Comparison of ENCODE assay signal across 1 cellular context in genomic region chr19:12495002-12495802, GRCh38.
TF ChIP-seq lines count a peak whose summit lies in the region.

No MANE protein-coding gene starts in this region.

TF ChIP-seq in HepG2, 621 proteins besides CTCF, POLR2A, EP300 and RAD21 (continued from another document and continues in another):
- peak; percentile 59; the same call in 1 of the 2 replicates for TF ChIP-seq ZBTB26 (CRISPR knock-in tag; IDR thresholded peaks at IDR 0.05; ENCODE audit: borderline replicate concordance)
- no peak for TF ChIP-seq ZNF17 (CRISPR knock-in tag; IDR thresholded peaks at IDR 0.05)
- TF ChIP-seq ZNF383 (CRISPR knock-in tag; IDR thresholded peaks at IDR 0.05; ENCODE audit: borderline replicate concordance): peak; percentile 60; the same call in 1 of the 2 replicates
- TF ChIP-seq ARID2 (CRISPR knock-in tag; IDR thresholded peaks at IDR 0.05; ENCODE audit: borderline replicate concordance): peak; percentile 84
- TF ChIP-seq ZNF496 (CRISPR knock-in tag; IDR thresholded peaks at IDR 0.05; ENCODE audit: insufficient replicate concordance): no peak
- no peak for TF ChIP-seq MLXIP (CRISPR knock-in tag; IDR thresholded peaks at IDR 0.05; ENCODE audit: borderline replicate concordance)
- peak; percentile 92 for TF ChIP-seq ZSCAN21 (CRISPR knock-in tag; IDR thresholded peaks at IDR 0.05; ENCODE audit: borderline replicate concordance)
- no peak for TF ChIP-seq SOX13 (IDR thresholded peaks at IDR 0.05)
- 0 out of 4 replicates have a peak, but pooled peaks of 1 of the 2 experiments have one; percentile 49 for TF ChIP-seq SOX13 (CRISPR knock-in tag; conservative IDR thresholded peaks at IDR 0.05 in 1 of 2, IDR thresholded peaks at IDR 0.05 in 1 of 2)
- TF ChIP-seq ZNF773 (CRISPR knock-in tag; IDR thresholded peaks at IDR 0.05; ENCODE audit: borderline replicate concordance): no peak
- TF ChIP-seq SMARCC2 (IDR thresholded peaks at IDR 0.05): no peak
- TF ChIP-seq, protein P1, sequence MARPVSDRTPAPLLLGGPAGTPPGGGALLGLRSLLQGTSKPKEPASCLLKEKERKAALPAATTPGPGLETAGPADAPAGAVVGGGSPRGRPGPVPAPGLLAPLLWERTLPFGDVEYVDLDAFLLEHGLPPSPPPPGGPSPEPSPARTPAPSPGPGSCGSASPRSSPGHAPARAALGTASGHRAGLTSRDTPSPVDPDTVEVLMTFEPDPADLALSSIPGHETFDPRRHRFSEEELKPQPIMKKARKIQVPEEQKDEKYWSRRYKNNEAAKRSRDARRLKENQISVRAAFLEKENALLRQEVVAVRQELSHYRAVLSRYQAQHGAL (CRISPR knock-in tag; IDR thresholded peaks at IDR 0.05; ENCODE audit: not compliant biosample characterization): no peak
- no peak for TF ChIP-seq STAT5B (CRISPR knock-in tag; IDR thresholded peaks at IDR 0.05)
- TF ChIP-seq, protein P2, sequence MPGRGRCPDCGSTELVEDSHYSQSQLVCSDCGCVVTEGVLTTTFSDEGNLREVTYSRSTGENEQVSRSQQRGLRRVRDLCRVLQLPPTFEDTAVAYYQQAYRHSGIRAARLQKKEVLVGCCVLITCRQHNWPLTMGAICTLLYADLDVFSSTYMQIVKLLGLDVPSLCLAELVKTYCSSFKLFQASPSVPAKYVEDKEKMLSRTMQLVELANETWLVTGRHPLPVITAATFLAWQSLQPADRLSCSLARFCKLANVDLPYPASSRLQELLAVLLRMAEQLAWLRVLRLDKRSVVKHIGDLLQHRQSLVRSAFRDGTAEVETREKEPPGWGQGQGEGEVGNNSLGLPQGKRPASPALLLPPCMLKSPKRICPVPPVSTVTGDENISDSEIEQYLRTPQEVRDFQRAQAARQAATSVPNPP (CRISPR knock-in tag; IDR thresholded peaks at IDR 0.05): no peak
- TF ChIP-seq ZFX (CRISPR knock-in tag; IDR thresholded peaks at IDR 0.05; ENCODE audit: low read depth): peak; percentile 93
- peak; percentile 59 for TF ChIP-seq STAG1 (CRISPR knock-in tag; IDR thresholded peaks at IDR 0.05)
- TF ChIP-seq ZNF3 (CRISPR knock-in tag; IDR thresholded peaks at IDR 0.05): no peak
- peak; percentile 78 for TF ChIP-seq ZBTB7B (CRISPR knock-in tag; IDR thresholded peaks at IDR 0.05)
- TF ChIP-seq ZNF674 (CRISPR knock-in tag; IDR thresholded peaks at IDR 0.05; ENCODE audit: low read depth): no peak
- peak; percentile 73 for TF ChIP-seq ZNF607 (CRISPR knock-in tag; IDR thresholded peaks at IDR 0.05; ENCODE audit: borderline replicate concordance)
- TF ChIP-seq SRF (IDR thresholded peaks at IDR 0.05; ENCODE audit: low read depth, low read length): 0 out of 2 replicates have a peak, but pooled peaks have one; percentile 3
- no peak for TF ChIP-seq CHCHD3 (CRISPR knock-in tag; IDR thresholded peaks at IDR 0.05)
- TF ChIP-seq, protein P3, sequence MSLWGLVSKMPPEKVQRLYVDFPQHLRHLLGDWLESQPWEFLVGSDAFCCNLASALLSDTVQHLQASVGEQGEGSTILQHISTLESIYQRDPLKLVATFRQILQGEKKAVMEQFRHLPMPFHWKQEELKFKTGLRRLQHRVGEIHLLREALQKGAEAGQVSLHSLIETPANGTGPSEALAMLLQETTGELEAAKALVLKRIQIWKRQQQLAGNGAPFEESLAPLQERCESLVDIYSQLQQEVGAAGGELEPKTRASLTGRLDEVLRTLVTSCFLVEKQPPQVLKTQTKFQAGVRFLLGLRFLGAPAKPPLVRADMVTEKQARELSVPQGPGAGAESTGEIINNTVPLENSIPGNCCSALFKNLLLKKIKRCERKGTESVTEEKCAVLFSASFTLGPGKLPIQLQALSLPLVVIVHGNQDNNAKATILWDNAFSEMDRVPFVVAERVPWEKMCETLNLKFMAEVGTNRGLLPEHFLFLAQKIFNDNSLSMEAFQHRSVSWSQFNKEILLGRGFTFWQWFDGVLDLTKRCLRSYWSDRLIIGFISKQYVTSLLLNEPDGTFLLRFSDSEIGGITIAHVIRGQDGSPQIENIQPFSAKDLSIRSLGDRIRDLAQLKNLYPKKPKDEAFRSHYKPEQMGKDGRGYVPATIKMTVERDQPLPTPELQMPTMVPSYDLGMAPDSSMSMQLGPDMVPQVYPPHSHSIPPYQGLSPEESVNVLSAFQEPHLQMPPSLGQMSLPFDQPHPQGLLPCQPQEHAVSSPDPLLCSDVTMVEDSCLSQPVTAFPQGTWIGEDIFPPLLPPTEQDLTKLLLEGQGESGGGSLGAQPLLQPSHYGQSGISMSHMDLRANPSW (CRISPR knock-in tag; IDR thresholded peaks at IDR 0.05; ENCODE audit: borderline replicate concordance): peak; percentile 65; the same call in 1 of the 2 replicates
- peak; percentile 70 for TF ChIP-seq ZNF768 (CRISPR knock-in tag; IDR thresholded peaks at IDR 0.05)
- TF ChIP-seq MATR3 (CRISPR knock-in tag; IDR thresholded peaks at IDR 0.05): no peak
- 0 out of 2 replicates have a peak, but pooled peaks have one; percentile 4 for TF ChIP-seq ZNF143 (CRISPR knock-in tag; IDR thresholded peaks at IDR 0.05)
- TF ChIP-seq, protein P4, sequence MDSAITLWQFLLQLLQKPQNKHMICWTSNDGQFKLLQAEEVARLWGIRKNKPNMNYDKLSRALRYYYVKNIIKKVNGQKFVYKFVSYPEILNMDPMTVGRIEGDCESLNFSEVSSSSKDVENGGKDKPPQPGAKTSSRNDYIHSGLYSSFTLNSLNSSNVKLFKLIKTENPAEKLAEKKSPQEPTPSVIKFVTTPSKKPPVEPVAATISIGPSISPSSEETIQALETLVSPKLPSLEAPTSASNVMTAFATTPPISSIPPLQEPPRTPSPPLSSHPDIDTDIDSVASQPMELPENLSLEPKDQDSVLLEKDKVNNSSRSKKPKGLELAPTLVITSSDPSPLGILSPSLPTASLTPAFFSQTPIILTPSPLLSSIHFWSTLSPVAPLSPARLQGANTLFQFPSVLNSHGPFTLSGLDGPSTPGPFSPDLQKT (CRISPR knock-in tag; IDR thresholded peaks at IDR 0.05; ENCODE audit: borderline replicate concordance): no peak
- TF ChIP-seq ZNF296 (CRISPR knock-in tag; conservative IDR thresholded peaks at IDR 0.05): no peak
- peak; percentile 94 for TF ChIP-seq BORCS8-MEF2B (CRISPR knock-in tag; IDR thresholded peaks at IDR 0.05)
- no peak for TF ChIP-seq NFATC3 (CRISPR knock-in tag; IDR thresholded peaks at IDR 0.05)
- TF ChIP-seq, protein P5, sequence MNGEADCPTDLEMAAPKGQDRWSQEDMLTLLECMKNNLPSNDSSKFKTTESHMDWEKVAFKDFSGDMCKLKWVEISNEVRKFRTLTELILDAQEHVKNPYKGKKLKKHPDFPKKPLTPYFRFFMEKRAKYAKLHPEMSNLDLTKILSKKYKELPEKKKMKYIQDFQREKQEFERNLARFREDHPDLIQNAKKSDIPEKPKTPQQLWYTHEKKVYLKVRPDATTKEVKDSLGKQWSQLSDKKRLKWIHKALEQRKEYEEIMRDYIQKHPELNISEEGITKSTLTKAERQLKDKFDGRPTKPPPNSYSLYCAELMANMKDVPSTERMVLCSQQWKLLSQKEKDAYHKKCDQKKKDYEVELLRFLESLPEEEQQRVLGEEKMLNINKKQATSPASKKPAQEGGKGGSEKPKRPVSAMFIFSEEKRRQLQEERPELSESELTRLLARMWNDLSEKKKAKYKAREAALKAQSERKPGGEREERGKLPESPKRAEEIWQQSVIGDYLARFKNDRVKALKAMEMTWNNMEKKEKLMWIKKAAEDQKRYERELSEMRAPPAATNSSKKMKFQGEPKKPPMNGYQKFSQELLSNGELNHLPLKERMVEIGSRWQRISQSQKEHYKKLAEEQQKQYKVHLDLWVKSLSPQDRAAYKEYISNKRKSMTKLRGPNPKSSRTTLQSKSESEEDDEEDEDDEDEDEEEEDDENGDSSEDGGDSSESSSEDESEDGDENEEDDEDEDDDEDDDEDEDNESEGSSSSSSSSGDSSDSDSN (CRISPR knock-in tag; IDR thresholded peaks at IDR 0.05): peak; percentile 99
- peak; percentile 91 for TF ChIP-seq RBFOX2 (IDR thresholded peaks at IDR 0.05; ENCODE audit: low read depth, low read length)
- TF ChIP-seq ZBTB7A (CRISPR knock-in tag; IDR thresholded peaks at IDR 0.05): no peak
- TF ChIP-seq, protein P6, sequence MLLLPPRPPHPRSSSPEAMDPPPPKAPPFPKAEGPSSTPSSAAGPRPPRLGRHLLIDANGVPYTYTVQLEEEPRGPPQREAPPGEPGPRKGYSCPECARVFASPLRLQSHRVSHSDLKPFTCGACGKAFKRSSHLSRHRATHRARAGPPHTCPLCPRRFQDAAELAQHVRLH (CRISPR knock-in tag; IDR thresholded peaks at IDR 0.05; ENCODE audit: borderline replicate concordance, low read depth): peak; percentile 91
- TF ChIP-seq SMYD3 (CRISPR knock-in tag; IDR thresholded peaks at IDR 0.05): no peak; the same call in 1 of the 2 replicates
- peak; percentile 45; the same call in 1 of the 2 replicates for TF ChIP-seq ZNF710 (CRISPR knock-in tag; IDR thresholded peaks at IDR 0.05; ENCODE audit: borderline replicate concordance)
- TF ChIP-seq, protein P7, sequence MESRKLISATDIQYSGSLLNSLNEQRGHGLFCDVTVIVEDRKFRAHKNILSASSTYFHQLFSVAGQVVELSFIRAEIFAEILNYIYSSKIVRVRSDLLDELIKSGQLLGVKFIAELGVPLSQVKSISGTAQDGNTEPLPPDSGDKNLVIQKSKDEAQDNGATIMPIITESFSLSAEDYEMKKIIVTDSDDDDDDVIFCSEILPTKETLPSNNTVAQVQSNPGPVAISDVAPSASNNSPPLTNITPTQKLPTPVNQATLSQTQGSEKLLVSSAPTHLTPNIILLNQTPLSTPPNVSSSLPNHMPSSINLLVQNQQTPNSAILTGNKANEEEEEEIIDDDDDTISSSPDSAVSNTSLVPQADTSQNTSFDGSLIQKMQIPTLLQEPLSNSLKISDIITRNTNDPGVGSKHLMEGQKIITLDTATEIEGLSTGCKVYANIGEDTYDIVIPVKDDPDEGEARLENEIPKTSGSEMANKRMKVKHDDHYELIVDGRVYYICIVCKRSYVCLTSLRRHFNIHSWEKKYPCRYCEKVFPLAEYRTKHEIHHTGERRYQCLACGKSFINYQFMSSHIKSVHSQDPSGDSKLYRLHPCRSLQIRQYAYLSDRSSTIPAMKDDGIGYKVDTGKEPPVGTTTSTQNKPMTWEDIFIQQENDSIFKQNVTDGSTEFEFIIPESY (CRISPR knock-in tag; IDR thresholded peaks at IDR 0.05): peak; percentile 47; the same call in 1 of the 2 replicates
- no peak for TF ChIP-seq ZNF577 (CRISPR knock-in tag; IDR thresholded peaks at IDR 0.05; ENCODE audit: borderline replicate concordance, low read depth)
- peak; percentile 83 for TF ChIP-seq CHD2 (IDR thresholded peaks at IDR 0.05; ENCODE audit: low read depth, low read length)
- TF ChIP-seq ZNF543 (CRISPR knock-in tag; IDR thresholded peaks at IDR 0.05): peak; percentile 74
- 0 out of 2 replicates have a peak, but pooled peaks have one; percentile 17 for TF ChIP-seq BHLHE40 (IDR thresholded peaks at IDR 0.05; ENCODE audit: low read length)
- TF ChIP-seq NONO (IDR thresholded peaks at IDR 0.05): no peak
- peak; percentile 94 for TF ChIP-seq NONO (CRISPR knock-in tag; conservative IDR thresholded peaks at IDR 0.05)
- no peak for TF ChIP-seq TRIM22 (IDR thresholded peaks at IDR 0.05)
- TF ChIP-seq REPIN1 (CRISPR knock-in tag; IDR thresholded peaks at IDR 0.05; ENCODE audit: borderline replicate concordance, low read depth): peak; percentile 90
- TF ChIP-seq FOXO1 (CRISPR knock-in tag; IDR thresholded peaks at IDR 0.05): peak; percentile 54; the same call in 1 of the 2 replicates
- TF ChIP-seq MED8 (CRISPR knock-in tag; IDR thresholded peaks at IDR 0.05; ENCODE audit: insufficient replicate concordance): no peak
- no peak for TF ChIP-seq ZNF781 (CRISPR knock-in tag; IDR thresholded peaks at IDR 0.05; ENCODE audit: borderline replicate concordance, not compliant biosample characterization)
